9 cellular contexts compared by ENCODE assay signal in genomic region chr2:102839668-102840388, GRCh38.
A peak's percentile ranks its signal among the peaks of the same experiment; 100 is the strongest.
DNase-seq lines count a peak whose midpoint lies in the region; ATAC-seq and TF ChIP-seq lines count a peak whose summit lies in the region.
"Had no signal": no experiment of that assay in that cellular context is flagged by ENCODE, and none has a peak within 500 bp of the region (broad histone marks: within the 10 kb centered on the region; RNA-seq: fewer than 3 reads in every experiment).

No MANE protein-coding gene starts in this region.

- H3K4me1 ChIP-seq in Panc1 (ENCODE audit: control insufficient read depth, insufficient read depth, low read length) (no peaks in the 10 kb centered on the region), lower lobe of right lung (no peaks in the 10 kb centered on the region), upper lobe of right lung (no peaks in the 10 kb centered on the region)
- H3K4me1 ChIP-seq: BLaER1 treated with 17β-estradiol and CSF1 and Interleukin-3, amounts not matched to agents 10 nM and 100 nM had no signal

- ATAC-seq in Panc1 (no peak), lower lobe of right lung (no peak), upper lobe of right lung (peak; percentile 10), GM18867 (IDR thresholded peaks at IDR 0.05; ENCODE audit: unreplicated experiment) (no peak)

- H3K36me3 ChIP-seq in Panc1 (ENCODE audit: control insufficient read depth, insufficient read depth, low read length) (no peaks in the 10 kb centered on the region), lower lobe of right lung (no peaks in the 10 kb centered on the region), upper lobe of right lung (no peaks in the 10 kb centered on the region)
- H3K36me3 ChIP-seq: BLaER1 treated with 17β-estradiol and CSF1 and Interleukin-3, amounts not matched to agents 10 nM and 100 nM had no signal

- H3K27me3 ChIP-seq in Panc1 (ENCODE audit: control insufficient read depth, insufficient read depth, low read length) (no peaks in the 10 kb centered on the region), lower lobe of right lung (ENCODE audit: low read depth) (no peaks in the 10 kb centered on the region), upper lobe of right lung (no peaks in the 10 kb centered on the region)
- H3K27me3 ChIP-seq: BLaER1 treated with 17β-estradiol and CSF1 and Interleukin-3, amounts not matched to agents 10 nM and 100 nM had no signal

- BruUV-seq in Panc1 (replicated peaks; lab: Mats Ljungman, UMichigan): no TSS peak

- POLR2A ChIA-PET in Panc1 (lab: Charles Lee): no interaction called here

- in situ Hi-C loops in Panc1 (cut with HindIII; ENCODE audit: low pct_unique_long_range_greater_than_20kb, low sequenced_read_pairs): no loop called here

- H3K9me3 ChIP-seq in Panc1 (ENCODE audit: control insufficient read depth, insufficient read depth, low read depth, low read length) (no peaks in the 10 kb centered on the region), lower lobe of right lung (no peaks in the 10 kb centered on the region), upper lobe of right lung (no peaks in the 10 kb centered on the region)
- H3K9me3 ChIP-seq: BLaER1 treated with 17β-estradiol and CSF1 and Interleukin-3, amounts not matched to agents 10 nM and 100 nM had no signal

- H3K27ac ChIP-seq in Panc1 (ENCODE audit: low read length): no peak overlapping the region
- H3K27ac ChIP-seq in coronary artery: no peak overlapping the region
- no peak overlapping the region for H3K27ac ChIP-seq in lower lobe of right lung
- no peak overlapping the region for H3K27ac ChIP-seq in upper lobe of right lung
- H3K27ac ChIP-seq: BLaER1 treated with 17β-estradiol and CSF1 and Interleukin-3, amounts not matched to agents 10 nM and 100 nM had no signal

- DNase-seq in NCI-H2081 (lab: John Stamatoyannopoulos, UW) (peak; percentile 49 to 57), NCI-H2081 treated with DMSO at 0.1 percent for 48 hours (lab: John Stamatoyannopoulos, UW) (no peak), Panc1 (ENCODE audit: low read depth, low spot score) (peak; percentile 25), coronary artery (ENCODE audit: low spot score) (no peak), lower lobe of right lung (no peak), upper lobe of right lung (no peak)
- DNase-seq in Jurkat, Clone E6-1 (ENCODE audit: low read depth, low spot score): peak; percentile 25

- peak; percentile 89 for TF ChIP-seq CTCF in Panc1 (IDR thresholded peaks at IDR 0.05)
- peak; percentile 69 for TF ChIP-seq CTCF in coronary artery (IDR thresholded peaks at IDR 0.05)
- peak; percentile 78 for TF ChIP-seq CTCF in lower lobe of right lung (IDR thresholded peaks at IDR 0.05)
- TF ChIP-seq CTCF in upper lobe of right lung (IDR thresholded peaks at IDR 0.05): peak; percentile 91

- CTCF ChIA-PET in Panc1 (lab: Charles Lee): interaction anchor here (0.7 kb wide), 1 partner anchor 30 kb away, joined by 3 read pairs; no protein-coding TSS in a partner anchor

- intact Hi-C loops in Panc1 (cut with micrococcal nuclease; ENCODE audit: unreplicated experiment) (loop anchor here (10.0 kb wide), 1 partner anchor 295 kb away; no protein-coding TSS in a partner anchor), lower lobe of right lung (cut with DNase I) (no loop called here), upper lobe of right lung (cut with DNase I) (no loop called here)

- no peak overlapping the region for H3K4me3 ChIP-seq in Jurkat, Clone E6-1 (ENCODE audit: low read length)
- H3K4me3 ChIP-seq in Panc1 (ENCODE audit: low read depth in 2 of 2, low read length in 2 of 2) (no peak overlapping the region), coronary artery (no peak overlapping the region), lower lobe of right lung (no peak overlapping the region), upper lobe of right lung (no peak overlapping the region)
- H3K4me3 ChIP-seq: BLaER1 treated with 17β-estradiol and CSF1 and Interleukin-3, amounts not matched to agents 10 nM and 100 nM had no signal

Comparison
In these comparisons a context has a peak if more than half of its experiments do, and no peak if none do; other contexts are left out.
1. DNase-seq: peak in NCI-H2081 (2 of 2), Jurkat, Clone E6-1 (single experiment) and Panc1 (single experiment); none in NCI-H2081 treated with DMSO at 0.1 percent for 48 hours (single experiment), coronary artery (single experiment), lower lobe of right lung (single experiment) and upper lobe of right lung (single experiment).
2. Peak in every context shown above with its lines, with median percentiles within 50 percentile points of each other: CTCF ChIP-seq.